In the genomic region with DNA sequence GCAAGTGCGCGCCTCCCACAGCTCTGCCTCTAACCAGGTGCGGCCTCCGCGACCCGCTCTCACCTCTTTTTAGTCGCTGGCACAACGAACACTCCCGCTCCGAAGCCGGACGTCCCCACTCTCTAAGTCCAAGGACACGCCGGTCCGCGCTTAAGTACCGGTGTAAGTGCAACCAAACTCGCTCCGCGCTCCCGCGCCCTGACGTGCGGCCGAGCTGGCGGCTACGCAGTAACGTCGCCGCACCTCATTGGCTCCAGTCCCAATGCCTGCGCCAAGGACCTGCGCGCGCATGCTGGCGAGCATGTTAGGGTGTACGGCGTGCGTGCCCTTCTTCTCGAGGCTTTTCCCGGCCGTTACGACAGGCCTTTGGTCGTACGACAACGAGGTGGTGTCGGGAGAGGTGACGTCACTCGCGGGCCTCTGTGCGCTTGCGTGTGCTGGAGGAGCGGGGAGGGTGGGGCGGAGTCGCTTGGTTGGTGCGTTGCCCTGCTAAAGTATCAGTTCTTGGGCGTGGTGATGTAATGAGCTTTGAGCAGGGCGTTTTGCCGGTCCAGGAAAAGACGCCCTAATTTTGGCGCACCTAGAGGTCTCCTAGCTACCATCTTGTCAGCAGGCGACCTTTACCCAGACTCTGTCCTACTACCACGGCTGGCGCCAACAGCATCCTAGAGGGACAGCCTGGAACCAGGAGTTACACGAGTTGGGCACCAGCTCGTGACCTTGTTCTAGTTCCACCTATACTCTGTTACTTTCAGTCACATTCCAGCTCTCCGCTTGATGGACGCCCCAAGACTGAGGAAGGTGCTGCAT, we compare ENCODE assay signal across 8 cellular contexts. TPM values are rescaled to one million over a fixed set of nuclear protein-coding genes. Genes with fewer than 3 reads are reported as not detected.
A peak's percentile ranks its signal among the peaks of the same experiment; 100 is the strongest.
DNase-seq lines count a peak whose midpoint lies in the region; ATAC-seq, FAIRE-seq and TF ChIP-seq lines count a peak whose summit lies in the region.

Gene CYCS, minus strand, starts transcription at position 124 of the 810 bp plus-strand sequence. CDS start 1,141 bp downstream, outside the sequence.

- intact Hi-C loops in ascending aorta (cut with DNase I), result loop anchor here (1.0 to 10.0 kb wide), 6 partner anchors 55 to 1528 kb away; partner anchors contain the start of genes CBX3, CCDC126, HNRNPA2B1 and PALS2
- intact Hi-C loops in psoas muscle (cut with DNase I), result loop anchor here in 1 of 2 donors (10.0 kb wide), 1 partner anchor 729 kb away; no protein-coding TSS in a partner anchor

- ATAC-seq in GM18502 (IDR thresholded peaks at IDR 0.05; ENCODE audit: poor library complexity, unreplicated experiment) (peak; percentile 94), HG02970 (IDR thresholded peaks at IDR 0.05; ENCODE audit: low FRiP score, unreplicated experiment) (peak; percentile 97), psoas muscle (peak; percentile 95 to 96 (median 96))

- H3K4me1 ChIP-seq in ascending aorta (peaks cover 0 to 4% of the 10 kb centered on the region in 2 donors), right atrium auricular region (peaks cover 0 to 22% of the 10 kb centered on the region in 2 donors), psoas muscle (peaks cover 23% of the 10 kb centered on the region)

- peak; percentile 98 for FAIRE-seq in urothelium cell line (lab: Jason Lieb, UNC)

- DNase-seq in NCI-H1930 (lab: John Stamatoyannopoulos, UW), result peak; percentile 98 to 100
- peak; percentile 100 for DNase-seq in T-helper 2 cell treated with Interferon-gamma antibody and Interleukin-4, amounts not matched to agents 5 μg/mL and 100 μg/mL, for 36 hours (ENCODE audit: low spot score)
- DNase-seq in ascending aorta (ENCODE audit: low spot score in 2 of 2), result peak; percentile 98 to 100
- peak; percentile 100 for DNase-seq in right atrium auricular region (ENCODE audit: low spot score)
- peak; percentile 99 to 100 for DNase-seq in psoas muscle
- peak; percentile 98 for DNase-seq in urothelium cell line (ENCODE audit: low spot score)

- H3K9me3 Mint-ChIP-seq in T-helper 2 cell treated with Interferon-gamma antibody and Interleukin-4, amounts not matched to agents 5 μg/mL and 100 μg/mL, for 36 hours, result no peaks in the 10 kb centered on the region

- TF ChIP-seq CTCF in ascending aorta (IDR thresholded peaks at IDR 0.05), result no peak
- TF ChIP-seq CTCF in right atrium auricular region (IDR thresholded peaks at IDR 0.05), result no peak
- no peak for TF ChIP-seq CTCF in psoas muscle (IDR thresholded peaks at IDR 0.05)

- H3K36me3 ChIP-seq in ascending aorta, result peaks cover 11 to 26% of the 10 kb centered on the region in 2 donors
- H3K36me3 ChIP-seq in right atrium auricular region, result peaks cover 32% of the 10 kb centered on the region
- peaks cover 3 to 33% of the 10 kb centered on the region in 2 donors for H3K36me3 ChIP-seq in psoas muscle (ENCODE audit: insufficient read depth in 1 of 2, low read depth in 1 of 2)

- H3K4me1 Mint-ChIP-seq in T-helper 2 cell treated with Interferon-gamma antibody and Interleukin-4, amounts not matched to agents 5 μg/mL and 100 μg/mL, for 36 hours (ENCODE audit: low read depth), result peaks cover 27% of the 10 kb centered on the region

- H3K4me3 Mint-ChIP-seq in T-helper 2 cell treated with Interferon-gamma antibody and Interleukin-4, amounts not matched to agents 5 μg/mL and 100 μg/mL, for 36 hours, result peak within 1 kb of the TSS; percentile 100

- no peaks in the 10 kb centered on the region for H3K9me3 ChIP-seq in ascending aorta
- H3K9me3 ChIP-seq in right atrium auricular region, result no peaks in the 10 kb centered on the region
- no peaks in the 10 kb centered on the region for H3K9me3 ChIP-seq in psoas muscle

- H3K27me3 ChIP-seq in ascending aorta (no peaks in the 10 kb centered on the region), right atrium auricular region (no peaks in the 10 kb centered on the region), psoas muscle (ENCODE audit: insufficient read depth in 3 of 3, low read length in 2 of 3) (no peaks in the 10 kb centered on the region)

- WGBS in psoas muscle, 3 donors, result 0% methylated on average over 67 of the region's 67 CpGs

- H3K27ac ChIP-seq in ascending aorta (peak within 1 kb of the TSS; percentile 90 to 99), right atrium auricular region (peak within 1 kb of the TSS; percentile 99 to 100), psoas muscle (peak within 1 kb of the TSS; percentile 95)

- H3K36me3 Mint-ChIP-seq in T-helper 2 cell treated with Interferon-gamma antibody and Interleukin-4, amounts not matched to agents 5 μg/mL and 100 μg/mL, for 36 hours (ENCODE audit: low read depth), result peaks cover 43% of the 10 kb centered on the region

- H3K27ac Mint-ChIP-seq in T-helper 2 cell treated with Interferon-gamma antibody and Interleukin-4, amounts not matched to agents 5 μg/mL and 100 μg/mL, for 36 hours, result peak within 1 kb of the TSS; percentile 100

- H3K27me3 Mint-ChIP-seq in T-helper 2 cell treated with Interferon-gamma antibody and Interleukin-4, amounts not matched to agents 5 μg/mL and 100 μg/mL, for 36 hours (ENCODE audit: low read depth), result no peaks in the 10 kb centered on the region

- H3K4me3 ChIP-seq in ascending aorta, result peak within 1 kb of the TSS; percentile 82 to 100
- H3K4me3 ChIP-seq in right atrium auricular region, result peak within 1 kb of the TSS; percentile 97 to 100
- H3K4me3 ChIP-seq in psoas muscle, result peak within 1 kb of the TSS; percentile 83

RNA-seq across cellular contexts. Expression of gene CYCS, which starts in this region (rescaled TPM):
- 11.5 TPM for total RNA-seq in ascending aorta
- 100 to 1,000 TPM; 134 to 282 TPM for total RNA-seq in right atrium auricular region
- total RNA-seq in psoas muscle, result 100 to 1,000 TPM; 241 to 585 (median 322) TPM
- 100 to 1,000 TPM; 331 to 646 (median 420) TPM for polyA plus RNA-seq in psoas muscle

Comparison
In these comparisons a context has a peak if more than half of its experiments do, and no peak if none do; other contexts are left out.
1. Peak in every context shown above with its lines: DNase-seq, ATAC-seq, H3K4me3 ChIP-seq and H3K27ac ChIP-seq.
2. RNA of gene CYCS (total RNA-seq): 241 to 585 TPM in psoas muscle and 134 to 282 TPM in right atrium auricular region; 11.5 TPM in ascending aorta (single experiment); every median in the first group is over 10 times any median in the second.